ENCODE assay signal across 8 cellular contexts in the genomic region with DNA sequence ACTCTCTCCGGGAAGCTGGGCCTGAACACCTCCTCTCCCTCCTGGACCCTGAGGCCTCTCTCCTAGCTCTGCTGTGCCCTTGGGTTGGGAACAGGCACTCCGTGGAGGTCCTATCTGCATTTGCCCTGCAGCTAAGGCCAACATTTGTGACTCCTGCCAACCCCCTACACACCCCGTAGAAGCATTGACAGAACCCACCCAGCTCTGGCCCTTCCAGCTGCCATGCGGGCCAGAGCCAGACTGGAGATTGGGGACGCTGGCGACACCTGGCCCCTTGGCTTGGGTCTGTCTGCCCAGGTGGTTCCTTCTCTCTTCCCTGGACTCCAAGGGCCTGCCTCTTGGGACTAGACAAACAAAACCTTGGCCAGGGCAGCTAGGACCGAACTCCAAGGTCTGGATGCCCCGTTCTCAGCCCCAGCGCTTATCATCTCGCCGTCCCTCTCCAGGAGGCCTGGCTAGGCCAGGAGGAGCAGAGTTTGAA. TPM values are rescaled to one million over a fixed set of nuclear protein-coding genes. Genes with fewer than 3 reads are reported as not detected.
DNase-seq lines count a peak whose midpoint lies in the region; ATAC-seq, FAIRE-seq and TF ChIP-seq lines count a peak whose summit lies in the region.

No MANE protein-coding gene starts in this region.

- no peaks in the 10 kb centered on the region for H3K36me3 ChIP-seq in H7 (replicated peaks; ENCODE audit: control insufficient read depth, insufficient read depth, low read length)
- H3K36me3 ChIP-seq in gastrocnemius medialis = no peaks in the 10 kb centered on the region

- H3K4me3 Mint-ChIP-seq in WTC11 = peak overlapping the region; percentile 57

- peaks cover 8% of the 10 kb centered on the region for H3K27me3 Mint-ChIP-seq in WTC11 (ENCODE audit: low read depth)

- peaks cover 49% of the 10 kb centered on the region for H3K4me1 Mint-ChIP-seq in WTC11

- H3K9me3 ChIP-seq in gastrocnemius medialis = no peaks in the 10 kb centered on the region

- POLR2A ChIA-PET in WTC11 (lab: Charles Lee) = no interaction called here

- CTCF ChIA-PET in WTC11 (lab: Charles Lee) = interaction anchor here (0.5 to 5.1 kb wide), 13 partner anchors 21 to 179 kb away, joined by 3 to 29 read pairs (median 6); a partner anchor contains a TSS

- intact Hi-C loops in gastrocnemius medialis (cut with DNase I; ENCODE audit: low total_unique reads) = no loop called here

- H3K27me3 ChIP-seq in H7 (ENCODE audit: control insufficient read depth, insufficient read depth, low read length) (peaks cover 3% of the 10 kb centered on the region), gastrocnemius medialis (no peaks in the 10 kb centered on the region)

- H3K36me3 Mint-ChIP-seq in WTC11 = no peaks in the 10 kb centered on the region

- H3K27ac Mint-ChIP-seq in WTC11 = peak overlapping the region; percentile 62

- H3K4me1 ChIP-seq in gastrocnemius medialis = peaks cover 44 to 46% of the 10 kb centered on the region in 2 donors

- TF ChIP-seq CTCF in WTC11 (IDR thresholded peaks at IDR 0.05) = no peak
- TF ChIP-seq CTCF in fibroblast of villous mesenchyme (IDR thresholded peaks at IDR 0.05; ENCODE audit: insufficient read depth, low read depth, low read length) = no peak
- TF ChIP-seq CTCF in gastrocnemius medialis (IDR thresholded peaks at IDR 0.05 in 4 of 5, conservative IDR thresholded peaks at IDR 0.05 in 1 of 5) = no peak

- no peak for ATAC-seq in WTC11
- ATAC-seq in gastrocnemius medialis = no peak

- in situ Hi-C loops in gastrocnemius medialis (cut with MboI; ENCODE audit: low sequenced_read_pairs in 4 of 4) = no loop called here

- FAIRE-seq in GM12891 (lab: Jason Lieb, UNC) = no peak

- H3K4me3 ChIP-seq in H7 (ENCODE audit: insufficient read depth, low read depth, low read length) (peak overlapping the region; percentile 21; the same call in 1 of the 2 replicates), fibroblast of villous mesenchyme (ENCODE audit: low read depth, low read length) (peak overlapping the region; percentile 65), gastrocnemius medialis (peak overlapping the region; percentile 39 to 74 (median 60))

- TF ChIP-seq POLR2A in gastrocnemius medialis (IDR thresholded peaks at IDR 0.05) = no peak
- no peak for TF ChIP-seq POLR2A in GM12891 (IDR thresholded peaks at IDR 0.05; ENCODE audit: low read depth, low read length)

- no peaks in the 10 kb centered on the region for H3K9me3 Mint-ChIP-seq in WTC11

- peak overlapping the region; percentile 90 to 94 (median 92) for H3K27ac ChIP-seq in gastrocnemius medialis

- DNase-seq in H7 = no peak
- no peak for DNase-seq in WTC11 (ENCODE audit: low spot score)
- no peak for DNase-seq in fibroblast of villous mesenchyme (ENCODE audit: low read depth)
- no peak for DNase-seq in gastrocnemius medialis
- no peak for DNase-seq in DMS79 (lab: John Stamatoyannopoulos, UW)
- DNase-seq in RPMI8226 = no peak
- DNase-seq in NCI-H82 (lab: John Stamatoyannopoulos, UW) = no peak
- no peak for DNase-seq in GM12891 (ENCODE audit: insufficient read length, low spot score)

TF ChIP-seq in WTC11, 78 proteins besides CTCF, POLR2A, EP300 and RAD21 (continues in another document):
- TF ChIP-seq ZNF317 (CRISPR knock-in tag; IDR thresholded peaks at IDR 0.05; ENCODE audit: borderline replicate concordance, low read depth) (no peak), SMAD4 (CRISPR knock-in tag; IDR thresholded peaks at IDR 0.05) (no peak), FOXK1 (CRISPR knock-in tag; IDR thresholded peaks at IDR 0.05) (no peak), SOX15 (CRISPR knock-in tag; IDR thresholded peaks at IDR 0.05) (no peak), TCF7 (CRISPR knock-in tag; IDR thresholded peaks at IDR 0.05; ENCODE audit: low read depth) (no peak), NR2C2 (CRISPR knock-in tag; IDR thresholded peaks at IDR 0.05) (no peak), ATF1 (CRISPR knock-in tag; IDR thresholded peaks at IDR 0.05) (no peak), ZNF219 (CRISPR knock-in tag; IDR thresholded peaks at IDR 0.05; ENCODE audit: borderline replicate concordance) (no peak), ZNF423 (CRISPR knock-in tag; IDR thresholded peaks at IDR 0.05) (no peak)
- TF ChIP-seq, protein P1, sequence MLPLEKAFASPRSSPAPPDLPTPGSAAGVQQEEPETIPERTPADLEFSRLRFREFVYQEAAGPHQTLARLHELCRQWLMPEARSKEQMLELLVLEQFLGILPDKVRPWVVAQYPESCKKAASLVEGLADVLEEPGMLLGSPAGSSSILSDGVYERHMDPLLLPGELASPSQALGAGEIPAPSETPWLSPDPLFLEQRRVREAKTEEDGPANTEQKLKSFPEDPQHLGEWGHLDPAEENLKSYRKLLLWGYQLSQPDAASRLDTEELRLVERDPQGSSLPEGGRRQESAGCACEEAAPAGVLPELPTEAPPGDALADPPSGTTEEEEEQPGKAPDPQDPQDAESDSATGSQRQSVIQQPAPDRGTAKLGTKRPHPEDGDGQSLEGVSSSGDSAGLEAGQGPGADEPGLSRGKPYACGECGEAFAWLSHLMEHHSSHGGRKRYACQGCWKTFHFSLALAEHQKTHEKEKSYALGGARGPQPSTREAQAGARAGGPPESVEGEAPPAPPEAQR (CRISPR knock-in tag; IDR thresholded peaks at IDR 0.05) = no peak
- TF ChIP-seq, protein P2, sequence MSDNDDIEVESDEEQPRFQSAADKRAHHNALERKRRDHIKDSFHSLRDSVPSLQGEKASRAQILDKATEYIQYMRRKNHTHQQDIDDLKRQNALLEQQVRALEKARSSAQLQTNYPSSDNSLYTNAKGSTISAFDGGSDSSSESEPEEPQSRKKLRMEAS (CRISPR knock-in tag; IDR thresholded peaks at IDR 0.05) = no peak

TF ChIP-seq in GM12891, 5 proteins besides CTCF, POLR2A, EP300 and RAD21:
- TF ChIP-seq POU2F2 (IDR thresholded peaks at IDR 0.05; ENCODE audit: low read depth, low read length) (no peak), TAF1 (IDR thresholded peaks at IDR 0.05; ENCODE audit: low read depth, low read length) (no peak), PAX5 (IDR thresholded peaks at IDR 0.05; ENCODE audit: insufficient read depth, low read length, severe bottlenecking) (no peak), POLR2AphosphoS5 (IDR thresholded peaks at IDR 0.05; ENCODE audit: low read depth, low read length) (no peak), SPI1 (IDR thresholded peaks at IDR 0.05; ENCODE audit: low read depth, low read length) (no peak)

RNA-seq across cellular contexts. Expression of a gene that starts 0.6 kb away (rescaled TPM):
- 23.0 and 34.3 TPM in 2 replicates for total RNA-seq in H7 (2014; rRNA removed; shearing (Covaris generic))
- total RNA-seq in WTC11 (2021) (28.6 to 33.0 TPM (median 31.5 TPM) in 3 replicates), fibroblast of villous mesenchyme (13.4 and 14.2 TPM in 2 replicates), gastrocnemius medialis (10 to 100 TPM; 11.4 to 29.8 (median 23.3) TPM)
- 11.8 TPM for polyA plus RNA-seq in GM12891 (2012; ENCODE audit: low read depth, missing spikeins)

RNA-seq across cellular contexts. Expression of a gene that starts 34.5 kb away (rescaled TPM):
- 0.17 TPM in 1 of 2 replicates, not detected in the other for total RNA-seq in H7 (2014; rRNA removed; shearing (Covaris generic))
- total RNA-seq in WTC11 (2021) (0.17 to 0.57 TPM in 2 of 3 replicates, not detected in the other), fibroblast of villous mesenchyme (not detected in 2 replicates), gastrocnemius medialis (not detected)
- 0.13 TPM for polyA plus RNA-seq in GM12891 (2012; ENCODE audit: low read depth, missing spikeins)

RNA-seq across cellular contexts. Expression of a gene that starts 35.6 kb away (rescaled TPM):
- 1.4 and 3.5 TPM in 2 replicates for total RNA-seq in H7 (2014; rRNA removed; shearing (Covaris generic))
- total RNA-seq in WTC11 (2021) (3.6 to 5.3 TPM (median 5.1 TPM) in 3 replicates), fibroblast of villous mesenchyme (11.7 and 14.2 TPM in 2 replicates), gastrocnemius medialis (10 to 100 TPM in 2 of 4 donors, 1 to 10 TPM in 2; 8.1 to 19.7 (median 10.6) TPM)
- not detected for polyA plus RNA-seq in GM12891 (2012; ENCODE audit: low read depth, missing spikeins)

RNA-seq across cellular contexts. Expression of a gene that starts 38.0 kb away (rescaled TPM):
- total RNA-seq in H7 (2014; rRNA removed; shearing (Covaris generic)) = 0.70 and 0.83 TPM in 2 replicates
- total RNA-seq in WTC11 (2021) (2.7 to 4.5 TPM (median 4.0 TPM) in 3 replicates), fibroblast of villous mesenchyme (1.6 and 2.2 TPM in 2 replicates), gastrocnemius medialis (1 to 10 TPM in 2 of 4 donors, under 1 TPM in 1, not detected in 1; 0.33 to 3.7 (median 1.1) TPM)
- 0.23 TPM for polyA plus RNA-seq in GM12891 (2012; ENCODE audit: low read depth, missing spikeins)

RNA-seq across cellular contexts. Expression of a gene that starts 48.9 kb away (rescaled TPM):
- 52.2 and 58.7 TPM in 2 replicates for total RNA-seq in H7 (2014; rRNA removed; shearing (Covaris generic))
- total RNA-seq in WTC11 (2021) (57.1 to 68.9 TPM (median 59.6 TPM) in 3 replicates), fibroblast of villous mesenchyme (17.4 and 25.9 TPM in 2 replicates), gastrocnemius medialis (10 to 100 TPM; 16.4 to 46.5 (median 32.4) TPM)
- 14.6 TPM for polyA plus RNA-seq in GM12891 (2012; ENCODE audit: low read depth, missing spikeins)
